ENCODE assay signal across 24 cellular contexts in genomic region chr5:175447571-175447970, GRCh38. TPM values are rescaled to one million over a fixed set of nuclear protein-coding genes. Genes with fewer than 3 reads are reported as not detected.
DNase-seq lines count a peak whose midpoint lies in the region; ATAC-seq, FAIRE-seq and TF ChIP-seq lines count a peak whose summit lies in the region.
"Had no signal": no experiment of that assay in that cellular context is flagged by ENCODE, and none has a peak within 500 bp of the region (broad histone marks: within the 10 kb centered on the region; RNA-seq: fewer than 3 reads in every experiment).

No MANE protein-coding gene starts in this region.

- H3K27ac ChIP-seq in A549 = 0 out of 6 replicates have a peak overlapping the region, but pooled peaks of 1 of the 2 experiments have one; percentile 5
- no peak overlapping the region for H3K27ac ChIP-seq in endodermal cell (ENCODE audit: low read depth, low read length)
- H3K27ac ChIP-seq: GM23248 had no signal

- intact Hi-C loops in cardiac septum (cut with DNase I) = no loop called here

- H3K36me3 Mint-ChIP-seq in endodermal cell (ENCODE audit: low read depth) = no peaks in the 10 kb centered on the region
- no peaks in the 10 kb centered on the region for H3K36me3 Mint-ChIP-seq in type B pancreatic cell
- H3K36me3 Mint-ChIP-seq: CD4-positive, CD25-positive, alpha-beta regulatory T cell had no signal

- CTCF ChIA-PET in A549 (lab: Yijun Ruan, JAX) = interaction anchor here (0.6 to 6.3 kb wide), 3 partner anchors 9 to 495 kb away, joined by 3 to 150 read pairs (median 3); no protein-coding TSS in a partner anchor

- H3K27me3 ChIP-seq in endodermal cell (ENCODE audit: control insufficient read depth, insufficient read depth, low read length, poor library complexity, severe bottlenecking) (peaks cover 29% of the 10 kb centered on the region), H7 (ENCODE audit: control insufficient read depth, insufficient read depth, low read length) (peaks cover 31% of the 10 kb centered on the region)

- peaks cover 33% of the 10 kb centered on the region for H3K27me3 Mint-ChIP-seq in endodermal cell (ENCODE audit: insufficient read depth)
- H3K27me3 Mint-ChIP-seq in type B pancreatic cell = peaks cover 68% of the 10 kb centered on the region

- no peak overlapping the region for H3K9ac ChIP-seq in endodermal cell (ENCODE audit: extremely low read depth, low read length, poor library complexity, severe bottlenecking)
- H3K9ac ChIP-seq: GM23248 had no signal

- no peak for FAIRE-seq in A549 (lab: Jason Lieb, UNC)
- FAIRE-seq: GM12878, GM19239 had no signal

- POLR2A ChIA-PET in A549 (lab: Yijun Ruan, JAX) = no interaction called here

- no peak overlapping the region for H3K4me2 ChIP-seq in A549

- no peak for TF ChIP-seq POLR2A in A549 (IDR thresholded peaks at IDR 0.05; ENCODE audit: low read length)

- WGBS in A549 (ENCODE audit: missing lambda C conversion rate) = 23% methylated on average over 2 of the region's 2 CpGs
- 20 to 25% methylated on average over 1 to 2 of the region's 2 CpGs for WGBS in endodermal cell (ENCODE audit: insufficient coverage in 1 of 2, insufficient read length in 1 of 2), 2 experiments

- H3K4me1 Mint-ChIP-seq in endodermal cell (peaks cover 40% of the 10 kb centered on the region), type B pancreatic cell (ENCODE audit: unreplicated experiment) (peaks cover 4% of the 10 kb centered on the region)

- peaks cover 11% of the 10 kb centered on the region; the same call in 1 of the 3 replicates for H3K4me1 ChIP-seq in A549
- peaks cover 13% of the 10 kb centered on the region for H3K4me1 ChIP-seq in endodermal cell (ENCODE audit: control insufficient read depth, insufficient read depth, low read length)
- H3K4me1 ChIP-seq: BE2C had no signal

- H3K9me3 ChIP-seq in A549 (no peaks in the 10 kb centered on the region), endodermal cell (ENCODE audit: control insufficient read depth, low read length) (no peaks in the 10 kb centered on the region)
- H3K9me3 ChIP-seq: BE2C had no signal

- H3K27ac Mint-ChIP-seq in endodermal cell (peak overlapping the region; percentile 13), type B pancreatic cell (no peak overlapping the region)
- H3K27ac Mint-ChIP-seq: CD4-positive, CD25-positive, alpha-beta regulatory T cell; CD8-positive, alpha-beta memory T cell; H9 had no signal

- H3K4me3 Mint-ChIP-seq in endodermal cell (peak overlapping the region; percentile 30), type B pancreatic cell (no peak overlapping the region)
- H3K4me3 Mint-ChIP-seq: CD4-positive, CD25-positive, alpha-beta regulatory T cell; H9 had no signal

- H3K36me3 ChIP-seq in endodermal cell (ENCODE audit: control insufficient read depth, insufficient read depth, low read length) (no peaks in the 10 kb centered on the region), H7 (replicated peaks; ENCODE audit: control insufficient read depth, insufficient read depth, low read length) (no peaks in the 10 kb centered on the region)
- H3K36me3 ChIP-seq: BE2C had no signal

- DNase-seq in A549 (ENCODE audit: low read depth in 1 of 2, low spot score in 1 of 2) (no peak), H4 (ENCODE audit: low spot score) (peak; percentile 61), NCI-H82 (lab: John Stamatoyannopoulos, UW) (peak; percentile 67), endodermal cell (no peak), H7 (no peak), cardiac septum (ENCODE audit: low spot score) (no peak), type B pancreatic cell (ENCODE audit: extremely low spot score, unreplicated experiment) (no peak)
- DNase-seq: ACHN; BE2C; C1 segment of cervical spinal cord; CD4-positive, CD25-positive, alpha-beta regulatory T cell; CD8-positive, alpha-beta memory T cell; COR-L47; DMS 273 treated with DMSO at 0.1 percent for 48 hours; DMS53; DND-41; EL; GM23248; H9 had no signal

- TF ChIP-seq EP300 in A549 (IDR thresholded peaks at IDR 0.05) = no peak

- ATAC-seq in A549 (no peak), GM19023 (IDR thresholded peaks at IDR 0.05; ENCODE audit: unreplicated experiment) (no peak)
- ATAC-seq: GM12878 had no signal

- no peak overlapping the region for H3K4me3 ChIP-seq in A549
- H3K4me3 ChIP-seq in endodermal cell (ENCODE audit: low read length) = peak overlapping the region; percentile 70
- no peak overlapping the region for H3K4me3 ChIP-seq in H7 (ENCODE audit: insufficient read depth, low read depth, low read length)
- H3K4me3 ChIP-seq: GM12878, GM23248 had no signal

- H3K9me3 Mint-ChIP-seq in endodermal cell = no peaks in the 10 kb centered on the region
- no peaks in the 10 kb centered on the region for H3K9me3 Mint-ChIP-seq in type B pancreatic cell
- H3K9me3 Mint-ChIP-seq: CD8-positive, alpha-beta memory T cell; H9 had no signal

- TF ChIP-seq RAD21 in A549 (conservative IDR thresholded peaks at IDR 0.05 in 1 of 2, IDR thresholded peaks at IDR 0.05 in 1 of 2) = no peak

- no peak for TF ChIP-seq CTCF in A549 (IDR thresholded peaks at IDR 0.05)
- TF ChIP-seq CTCF in endodermal cell (conservative IDR thresholded peaks at IDR 0.05) = no peak
- no peak for TF ChIP-seq CTCF in type B pancreatic cell (conservative IDR thresholded peaks at IDR 0.05)

TF ChIP-seq in A549, 52 proteins besides CTCF, POLR2A, EP300 and RAD21:
- TF ChIP-seq REST (IDR thresholded peaks at IDR 0.05) = no peak
- TF ChIP-seq RNF2 (IDR thresholded peaks at IDR 0.05; ENCODE audit: borderline replicate concordance, low read depth) = peak; percentile 87; the same call in 1 of the 2 replicates
- peak; percentile 22; the same call in 1 of the 2 replicates for TF ChIP-seq CBX8 (IDR thresholded peaks at IDR 0.05)
- TF ChIP-seq ELK1 (IDR thresholded peaks at IDR 0.05; ENCODE audit: low read depth, low read length) = no peak
- no peak for TF ChIP-seq ZC3H11A (IDR thresholded peaks at IDR 0.05)
- TF ChIP-seq CHD4 (IDR thresholded peaks at IDR 0.05; ENCODE audit: borderline replicate concordance) = no peak
TF ChIP-seq in A549: peak in this region for 2.

RNA-seq across cellular contexts. Expression of gene DRD1, which starts 3.6 kb away (rescaled TPM):
- polyA plus RNA-seq in A549 (2011; rRNA removed) (5.7 and 6.6 TPM in 2 replicates), A549 (2017; fragmentation: RNase III; extraction: RNeasy Plus Mini Kit Qiagen cat#74134 plus additional on column Dnase treatment) (0.85 to 0.90 TPM (median 0.87 TPM) in 3 replicates)
- 1.6 and 2.0 TPM in 2 replicates for polyA plus RNA-seq in A549 (2012; cell fraction: cytosol; rRNA removed)
- 4.5 and 5.5 TPM in 2 replicates for polyA plus RNA-seq in A549 (2012; cell fraction: nucleus; rRNA removed)
- 7.0 and 9.8 TPM in 2 replicates for polyA minus RNA-seq in A549 (2011; rRNA and poly(A)+ RNA removed)
- 0.25 and 0.29 TPM in 2 replicates for total RNA-seq in H4 (2014; rRNA removed; shearing (Covaris generic))
- total RNA-seq in endodermal cell (under 1 TPM; 0.53 to 0.59 TPM), cardiac septum (0.05 TPM), type B pancreatic cell (ENCODE audit: low replicate concordance) (0.17 and 0.87 TPM in 2 replicates)
- polyA plus RNA-seq in endodermal cell (2013, experiment 1 of 2) = 0.18 TPM
- polyA plus RNA-seq in endodermal cell (2013, experiment 2 of 2) = 0.17 TPM
- 0.10 TPM in 1 of 2 replicates, not detected in the other for total RNA-seq in H7 (2014; rRNA removed; shearing (Covaris generic))
- total RNA-seq: A172; CD4-positive, CD25-positive, alpha-beta regulatory T cell; CD8-positive, alpha-beta memory T cell; G401; GM12878; GM23248; H9 had no signal
- polyA plus RNA-seq: CD4-positive, CD25-positive, alpha-beta regulatory T cell; CD8-positive, alpha-beta memory T cell; GM12878; GM23248 had no signal

RNA-seq across cellular contexts. Expression of gene SFXN1, which starts 30.8 kb away (rescaled TPM):
- 190 and 199 TPM in 2 replicates for polyA plus RNA-seq in A549 (2011; rRNA removed)
- polyA plus RNA-seq in A549 (2012; cell fraction: cytosol; rRNA removed) = 108 and 126 TPM in 2 replicates
- polyA plus RNA-seq in A549 (2012; cell fraction: nucleus; rRNA removed) = 60.2 and 71.0 TPM in 2 replicates
- 76.9 to 79.6 TPM (median 79.5 TPM) in 3 replicates for polyA plus RNA-seq in A549 (2017; fragmentation: RNase III; extraction: RNeasy Plus Mini Kit Qiagen cat#74134 plus additional on column Dnase treatment)
- 209 and 241 TPM in 2 replicates for polyA minus RNA-seq in A549 (2011; rRNA and poly(A)+ RNA removed)
- total RNA-seq in H4 (2014; rRNA removed; shearing (Covaris generic)) = 304 and 322 TPM in 2 replicates
- total RNA-seq in endodermal cell = 100 to 1,000 TPM; 122 to 154 TPM
- polyA plus RNA-seq in endodermal cell (2013, experiment 1 of 2) = 119 TPM
- 106 TPM for polyA plus RNA-seq in endodermal cell (2013, experiment 2 of 2)
- total RNA-seq in H7 (2014; rRNA removed; shearing (Covaris generic)) = 104 and 115 TPM in 2 replicates
- 30.1 TPM for total RNA-seq in cardiac septum
- 79.2 and 84.3 TPM in 2 replicates for total RNA-seq in type B pancreatic cell (ENCODE audit: low replicate concordance)

Comparison
In these comparisons a context has a peak if more than half of its experiments do, and no peak if none do; other contexts are left out.
1. DNase-seq: peak in H4 (single experiment) and NCI-H82 (single experiment); none in A549 (0 of 2), endodermal cell (single experiment), H7 (single experiment), cardiac septum (single experiment) and type B pancreatic cell (single experiment).